Comparison of ENCODE assay signal across 11 cellular contexts in the genomic region with DNA sequence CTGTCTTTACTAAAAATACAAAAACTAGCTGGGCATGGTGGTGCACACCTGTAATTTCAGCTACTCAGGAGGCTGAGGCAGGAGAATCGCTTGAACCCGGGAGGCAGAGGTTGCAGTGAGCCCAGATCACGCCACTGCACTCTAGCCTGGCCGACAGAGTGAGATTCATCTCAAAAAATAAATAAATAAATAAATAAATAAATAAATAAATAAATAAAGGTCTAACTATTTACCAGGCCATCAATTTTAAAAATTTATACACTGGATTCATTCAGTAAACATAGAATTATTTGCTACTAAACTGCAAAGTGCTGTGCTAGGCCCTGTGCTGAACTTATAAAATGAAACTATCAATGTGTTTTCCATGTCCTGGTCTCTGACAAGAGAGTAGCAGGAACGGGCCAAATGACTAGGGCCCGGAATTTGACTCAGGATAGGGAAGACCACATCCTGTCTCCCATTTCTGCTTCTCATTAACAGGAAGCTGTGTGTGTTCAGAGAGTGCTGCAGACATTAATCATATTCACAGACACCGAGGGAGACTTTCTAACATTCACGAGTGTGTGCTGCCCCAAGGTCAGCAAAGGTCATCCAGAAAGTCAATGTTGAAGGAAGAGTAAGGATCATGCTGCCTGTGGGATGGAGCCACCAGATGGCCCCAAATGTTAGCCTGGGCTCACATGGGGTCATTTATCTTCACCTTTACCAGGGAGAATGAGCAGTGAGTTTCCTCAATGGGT.
DNase-seq lines count a peak whose midpoint lies in the region; ATAC-seq, FAIRE-seq and TF ChIP-seq lines count a peak whose summit lies in the region.
"Had no signal": no experiment of that assay in that cellular context is flagged by ENCODE, and none has a peak within 500 bp of the region (broad histone marks: within the 10 kb centered on the region; RNA-seq: fewer than 3 reads in every experiment).

No MANE protein-coding gene starts in this region.

- H3K4me1 ChIP-seq in naive thymus-derived CD4-positive, alpha-beta T cell (ENCODE audit: control insufficient read depth in 2 of 2, insufficient read depth in 2 of 2, low read length in 2 of 2) = peaks cover 29 to 37% of the 10 kb centered on the region in 2 donors

- H3K4me3 ChIP-seq in MG63 (no peak overlapping the region), bronchial epithelial cell (ENCODE audit: low read depth, low read length) (no peak overlapping the region)
- no peak overlapping the region for H3K4me3 ChIP-seq in naive thymus-derived CD4-positive, alpha-beta T cell (ENCODE audit: low read length)
- H3K4me3 ChIP-seq: cardiac muscle cell had no signal

- POLR2A ChIA-PET in naive thymus-derived CD4-positive, alpha-beta T cell (lab: Charles Lee) = interaction anchor here (0.9 to 1.0 kb wide), 2 partner anchors 351 to 356 kb away, joined by 3 read pairs; no protein-coding TSS in a partner anchor

- ATAC-seq in naive thymus-derived CD4-positive, alpha-beta T cell = no peak
- ATAC-seq in HG03135 (IDR thresholded peaks at IDR 0.05; ENCODE audit: unreplicated experiment) = no peak

- peaks cover 6% of the 10 kb centered on the region; the same call in 1 of the 2 replicates for H3K9me3 ChIP-seq in MG63
- H3K9me3 ChIP-seq in naive thymus-derived CD4-positive, alpha-beta T cell (ENCODE audit: control insufficient read depth in 2 of 3, low read length in 3 of 3) = no peaks in the 10 kb centered on the region

- TF ChIP-seq CTCF in bronchial epithelial cell (IDR thresholded peaks at IDR 0.05; ENCODE audit: insufficient read depth, low read length, severe bottlenecking) = no peak
- no peak for TF ChIP-seq CTCF in mesothelial cell of epicardium (IDR thresholded peaks at IDR 0.05; ENCODE audit: unreplicated experiment)

- peaks cover 19 to 57% (median 44%) of the 10 kb centered on the region in 7 donors for H3K4me1 Mint-ChIP-seq in naive thymus-derived CD4-positive, alpha-beta T cell
- peaks cover 12% of the 10 kb centered on the region for H3K4me1 Mint-ChIP-seq in mesothelial cell of epicardium

- H3K27me3 Mint-ChIP-seq in naive thymus-derived CD4-positive, alpha-beta T cell = no peaks in the 10 kb centered on the region
- no peaks in the 10 kb centered on the region for H3K27me3 Mint-ChIP-seq in mesothelial cell of epicardium (ENCODE audit: low read depth)

- CTCF ChIA-PET in naive thymus-derived CD4-positive, alpha-beta T cell (lab: Charles Lee) = interaction anchor here (1.5 kb wide), 1 partner anchor 11 kb away, joined by 5 read pairs; no protein-coding TSS in a partner anchor

- peak overlapping the region in 8 of 9 donors; percentile 25 to 87 (median 68) for H3K27ac Mint-ChIP-seq in naive thymus-derived CD4-positive, alpha-beta T cell
- no peak overlapping the region for H3K27ac Mint-ChIP-seq in mesothelial cell of epicardium

- peaks cover 0 to 4% (median 0%) of the 10 kb centered on the region in 11 donors for H3K9me3 Mint-ChIP-seq in naive thymus-derived CD4-positive, alpha-beta T cell
- H3K9me3 Mint-ChIP-seq in mesothelial cell of epicardium = no peaks in the 10 kb centered on the region

- H3K27ac ChIP-seq in naive thymus-derived CD4-positive, alpha-beta T cell (ENCODE audit: low read depth, low read length) = no peak overlapping the region
- H3K27ac ChIP-seq: cardiac muscle cell had no signal

- peak overlapping the region; percentile 17 to 74 (median 46) for H3K4me3 Mint-ChIP-seq in naive thymus-derived CD4-positive, alpha-beta T cell
- no peak overlapping the region for H3K4me3 Mint-ChIP-seq in mesothelial cell of epicardium

- DNase-seq in Caki2 (ENCODE audit: low read depth) (peak; percentile 72), MG63 (peak; percentile 63), bronchial epithelial cell (ENCODE audit: low read depth) (peak; percentile 82), NCI-H774 (lab: John Stamatoyannopoulos, UW) (no peak), mesothelial cell of epicardium (ENCODE audit: low spot score in 2 of 2, unreplicated experiment in 2 of 2) (no peak)
- DNase-seq in naive thymus-derived CD4-positive, alpha-beta T cell = no peak
- no peak for DNase-seq in activated CD8-positive, alpha-beta memory T cell treated with anti-CD3 and anti-CD28 coated beads, Interleukin-2, amount 50 U/mL, for 4 hours
- DNase-seq: NCI-H1417 treated with DMSO at 0.1 percent for 48 hours; stimulated activated CD4-positive, alpha-beta T cell treated with anti-CD3 and anti-CD28 coated beads, Interleukin-4, amount 100 ng/mL, for 1 hour had no signal

- intact Hi-C loops in naive thymus-derived CD4-positive, alpha-beta T cell (cut with micrococcal nuclease) = loop anchor here (1.0 to 5.0 kb wide), 2 partner anchors 9 to 226 kb away; no protein-coding TSS in a partner anchor

- peaks cover 0 to 11% (median 0%) of the 10 kb centered on the region in 5 donors for H3K36me3 Mint-ChIP-seq in naive thymus-derived CD4-positive, alpha-beta T cell
- no peaks in the 10 kb centered on the region for H3K36me3 Mint-ChIP-seq in mesothelial cell of epicardium

- in situ Hi-C loops in Caki2 (cut with HindIII; ENCODE audit: low pct_unique_long_range_greater_than_20kb, low sequenced_read_pairs) = no loop called here

- no peaks in the 10 kb centered on the region for H3K36me3 ChIP-seq in MG63
- no peaks in the 10 kb centered on the region for H3K36me3 ChIP-seq in bronchial epithelial cell (ENCODE audit: control insufficient read depth, insufficient read depth, low read length)
- no peaks in the 10 kb centered on the region for H3K36me3 ChIP-seq in naive thymus-derived CD4-positive, alpha-beta T cell (ENCODE audit: control insufficient read depth in 2 of 3, insufficient read depth in 3 of 3, low read length in 3 of 3)
- H3K36me3 ChIP-seq: cardiac muscle cell had no signal

- H3K27me3 ChIP-seq in MG63 (no peaks in the 10 kb centered on the region), bronchial epithelial cell (ENCODE audit: control insufficient read depth, insufficient read depth, low read length) (no peaks in the 10 kb centered on the region)
- H3K27me3 ChIP-seq in naive thymus-derived CD4-positive, alpha-beta T cell (ENCODE audit: control insufficient read depth in 2 of 2, insufficient read depth in 2 of 2, low read length in 2 of 2) = no peaks in the 10 kb centered on the region
- H3K27me3 ChIP-seq: cardiac muscle cell had no signal

- FAIRE-seq in bronchial epithelial cell (lab: Jason Lieb, UNC) = no peak

Comparison
In these comparisons a context has a peak if more than half of its experiments do, and no peak if none do; other contexts are left out.
1. DNase-seq: peak in Caki2 (single experiment), MG63 (single experiment) and bronchial epithelial cell (single experiment); none in naive thymus-derived CD4-positive, alpha-beta T cell (0 of 9), activated CD8-positive, alpha-beta memory T cell treated with anti-CD3 and anti-CD28 coated beads, Interleukin-2, amount 50 U/mL, for 4 hours (single experiment), NCI-H774 (single experiment) and mesothelial cell of epicardium (0 of 2).